Comparison of ENCODE assay signal across 15 cellular contexts in genomic region chr2:229083606-229084349, GRCh38.
DNase-seq lines count a peak whose midpoint lies in the region; ATAC-seq and TF ChIP-seq lines count a peak whose summit lies in the region.
"Had no signal": no experiment of that assay in that cellular context is flagged by ENCODE, and none has a peak within 500 bp of the region (broad histone marks: within the 10 kb centered on the region; RNA-seq: fewer than 3 reads in every experiment).

No MANE protein-coding gene starts in this region.

- no peak overlapping the region for H3K27ac Mint-ChIP-seq in endothelial cell (ENCODE audit: unreplicated experiment)
- H3K27ac Mint-ChIP-seq: activated naive CD8-positive, alpha-beta T cell had no signal

- no peaks in the 10 kb centered on the region for H3K9me3 Mint-ChIP-seq in endothelial cell (ENCODE audit: unreplicated experiment)

- intact Hi-C loops in left colon (cut with DNase I, micrococcal nuclease) (no loop called here), head of caudate nucleus (cut with DNase I) (no loop called here)

- ATAC-seq in left colon (peak; percentile 94), GM18858 (IDR thresholded peaks at IDR 0.05; ENCODE audit: unreplicated experiment) (no peak)
- ATAC-seq: activated T-cell treated with anti-CD3 and anti-CD28 coated beads, Interleukin-2, amount 50 U/mL, for 4 hours had no signal

- no peak overlapping the region for H3K4me3 Mint-ChIP-seq in endothelial cell (ENCODE audit: unreplicated experiment)
- H3K4me3 Mint-ChIP-seq: activated naive CD8-positive, alpha-beta T cell; activated T-cell treated with anti-CD3 and anti-CD28 coated beads, Interleukin-2, amount 50 U/mL, for 4 hours had no signal

- TF ChIP-seq CTCF in endothelial cell (IDR thresholded peaks at IDR 0.05; ENCODE audit: unreplicated experiment), result no peak

- no peaks in the 10 kb centered on the region for H3K36me3 Mint-ChIP-seq in endothelial cell (ENCODE audit: low read depth, unreplicated experiment)
- H3K36me3 Mint-ChIP-seq: activated naive CD8-positive, alpha-beta T cell had no signal

- H3K27me3 Mint-ChIP-seq in endothelial cell (ENCODE audit: unreplicated experiment), result no peaks in the 10 kb centered on the region
- H3K27me3 Mint-ChIP-seq: activated naive CD8-positive, alpha-beta T cell had no signal

- DNase-seq in NCI-H1417 (lab: John Stamatoyannopoulos, UW) (peak; percentile 23 to 92 (median 79)), NCI-H1417 treated with DMSO at 0.1 percent for 48 hours (lab: John Stamatoyannopoulos, UW) (no peak), NCI-H524 (lab: John Stamatoyannopoulos, UW) (peak; percentile 52 to 68), left colon (peak; percentile 27 to 53), endothelial cell (ENCODE audit: low spot score) (no peak), head of caudate nucleus (no peak)
- DNase-seq in activated T-cell treated with anti-CD3 and anti-CD28 coated beads, Interleukin-2, amount 50 U/mL, for 48 hours, result no peak
- DNase-seq: activated CD4-positive, alpha-beta T cell treated with anti-CD3 and anti-CD28 coated beads, Interleukin-2, amount 50 U/mL, for 1 hour; activated T-cell treated with anti-CD3 and anti-CD28 coated beads, Interleukin-2, amount 50 U/mL, for 4 hours; esophagus squamous epithelium; HCEC 1CT; islet precursor cell; PC-9 had no signal

- no peaks in the 10 kb centered on the region for H3K4me1 Mint-ChIP-seq in endothelial cell (ENCODE audit: unreplicated experiment)

Comparison
In these comparisons a context has a peak if more than half of its experiments do, and no peak if none do; other contexts are left out.
1. DNase-seq: peak in NCI-H1417 (3 of 3), NCI-H524 (2 of 2) and left colon (2 of 2); none in NCI-H1417 treated with DMSO at 0.1 percent for 48 hours (single experiment), endothelial cell (single experiment), head of caudate nucleus (0 of 42) and activated T-cell treated with anti-CD3 and anti-CD28 coated beads, Interleukin-2, amount 50 U/mL, for 48 hours (0 of 2).